ENCODE assay signal across 15 cellular contexts in genomic region chr16:85829751-85830445, GRCh38. TPM values are rescaled to one million over a fixed set of nuclear protein-coding genes. Genes with fewer than 3 reads are reported as not detected.
DNase-seq lines count a peak whose midpoint lies in the region; ATAC-seq, FAIRE-seq and TF ChIP-seq lines count a peak whose summit lies in the region.
"Had no signal": no experiment of that assay in that cellular context is flagged by ENCODE, and none has a peak within 500 bp of the region (broad histone marks: within the 10 kb centered on the region; RNA-seq: fewer than 3 reads in every experiment).

No MANE protein-coding gene starts in this region.

- CTCF ChIA-PET in HepG2 (lab: Yijun Ruan, JAX; ENCODE audit: low intra/inter-chr PET ratio, low total read pairs) = no interaction called here

- BruUV-seq in HepG2 (replicated peaks; lab: Mats Ljungman, UMichigan) = no TSS peak

- H3K4me3 Mint-ChIP-seq in natural killer cell = peak overlapping the region; percentile 52
- no peak overlapping the region for H3K4me3 Mint-ChIP-seq in natural killer cell treated with Interleukin-12 subunit alpha and Interleukin-12 subunit beta and Interleukin-15 and Interleukin-18, amount 100 ng/mL, for 72 hours
- H3K4me3 Mint-ChIP-seq in activated naive CD8-positive, alpha-beta T cell treated with anti-CD3 and anti-CD28 coated beads for 36 hours = peak overlapping the region; percentile 34

- no peak for TF ChIP-seq CTCF in natural killer cell (IDR thresholded peaks at IDR 0.05)
- no peak for TF ChIP-seq CTCF in HepG2 (CRISPR knock-in tag; IDR thresholded peaks at IDR 0.05)

- no peak for TF ChIP-seq RAD21 in HepG2 (CRISPR knock-in tag; IDR thresholded peaks at IDR 0.05)

- ATAC-seq in natural killer cell = peak in 2 of 3 donors; percentile 20 to 24
- no peak for ATAC-seq in natural killer cell treated with Interleukin-12 subunit alpha and Interleukin-12 subunit beta and Interleukin-15 and Interleukin-18, amount 100 ng/mL, for 72 hours
- no peak for ATAC-seq in HepG2
- no peak for ATAC-seq in aorta (ENCODE audit: low FRiP score)
- ATAC-seq in HG02623 (IDR thresholded peaks at IDR 0.05; ENCODE audit: unreplicated experiment) = no peak

- H3K4me1 ChIP-seq in HepG2 (ENCODE audit: insufficient read depth, low read length) = no peaks in the 10 kb centered on the region
- no peaks in the 10 kb centered on the region for H3K4me1 ChIP-seq in aorta (ENCODE audit: control insufficient read depth in 1 of 2, insufficient read depth in 2 of 2, low read length in 2 of 2)
- H3K4me1 ChIP-seq: ascending aorta, uterus had no signal

- H3K4me3 ChIP-seq in HepG2 (replicated peaks in 1 of 3; ENCODE audit: insufficient read depth in 1 of 3, low read depth in 2 of 3, low read length in 3 of 3) = no peak overlapping the region
- H3K4me3 ChIP-seq in aorta (ENCODE audit: low read length in 2 of 2) = no peak overlapping the region
- H3K4me3 ChIP-seq: ascending aorta, uterus had no signal

- no peaks in the 10 kb centered on the region for H3K79me2 ChIP-seq in HepG2 (ENCODE audit: insufficient read depth, low read length)

- H3K36me3 ChIP-seq in HepG2 (replicated peaks in 1 of 2; ENCODE audit: control insufficient read depth in 1 of 2, insufficient read depth in 2 of 2, low read length in 2 of 2) = no peaks in the 10 kb centered on the region
- no peaks in the 10 kb centered on the region for H3K36me3 ChIP-seq in aorta (ENCODE audit: control insufficient read depth in 1 of 2, insufficient read depth in 2 of 2, low read length in 1 of 2)
- H3K36me3 ChIP-seq: ascending aorta, uterus had no signal

- H3K27me3 Mint-ChIP-seq in natural killer cell (ENCODE audit: low read depth in 2 of 2) = peaks cover 23 to 35% of the 10 kb centered on the region in 2 donors
- H3K27me3 Mint-ChIP-seq in natural killer cell treated with Interleukin-12 subunit alpha and Interleukin-12 subunit beta and Interleukin-15 and Interleukin-18, amount 100 ng/mL, for 72 hours = peaks cover 23 to 41% of the 10 kb centered on the region in 2 donors
- H3K27me3 Mint-ChIP-seq in activated naive CD8-positive, alpha-beta T cell treated with anti-CD3 and anti-CD28 coated beads for 36 hours = peaks cover 54% of the 10 kb centered on the region

- POLR2A ChIA-PET in HepG2 (lab: Yijun Ruan, JAX) = no interaction called here

- H2AFZ ChIP-seq in HepG2 (ENCODE audit: low read length) = no peak overlapping the region

- no peak for FAIRE-seq in HepG2 (lab: Jason Lieb, UNC)

- in situ Hi-C loops in HepG2 (cut with HindIII; ENCODE audit: extremely low pct_ligation_motif_present, low pct_unique_long_range_greater_than_20kb) = no loop called here

- H3K9me3 ChIP-seq in HepG2 (ENCODE audit: low read length) = no peaks in the 10 kb centered on the region
- H3K9me3 ChIP-seq in aorta (ENCODE audit: control insufficient read depth, low read length) = no peaks in the 10 kb centered on the region
- H3K9me3 ChIP-seq: ascending aorta, uterus had no signal

- intact Hi-C loops in natural killer cell (cut with micrococcal nuclease) (no loop called here), HepG2 (cut with micrococcal nuclease; ENCODE audit: unreplicated experiment) (no loop called here), aorta (cut with DNase I) (loop anchor here in 1 of 2 donors (10.0 kb wide), 1 partner anchor 155 kb away; no protein-coding TSS in a partner anchor)

- no peaks in the 10 kb centered on the region for H3K36me3 Mint-ChIP-seq in natural killer cell
- H3K36me3 Mint-ChIP-seq in natural killer cell treated with Interleukin-12 subunit alpha and Interleukin-12 subunit beta and Interleukin-15 and Interleukin-18, amount 100 ng/mL, for 72 hours = peaks cover 13% of the 10 kb centered on the region
- no peaks in the 10 kb centered on the region for H3K36me3 Mint-ChIP-seq in activated naive CD8-positive, alpha-beta T cell treated with anti-CD3 and anti-CD28 coated beads for 36 hours

- no peak for TF ChIP-seq EP300 in HepG2 (IDR thresholded peaks at IDR 0.05; ENCODE audit: low read depth in 2 of 2, low read length in 2 of 2)
- no peak for TF ChIP-seq EP300 in HepG2 (CRISPR knock-in tag; IDR thresholded peaks at IDR 0.05; ENCODE audit: borderline replicate concordance)

- no peak overlapping the region for H3K9ac ChIP-seq in HepG2 (ENCODE audit: insufficient read depth, low read depth, low read length)

- H3K27me3 ChIP-seq in HepG2 (ENCODE audit: control insufficient read depth in 1 of 2, insufficient read depth in 2 of 2, low read length in 2 of 2) = peaks cover 2 to 37% of the 10 kb centered on the region in 2 experiments; a peak in 4 of 5 replicates
- no peaks in the 10 kb centered on the region for H3K27me3 ChIP-seq in aorta (ENCODE audit: control insufficient read depth in 1 of 2, insufficient read depth in 2 of 2, low read length in 1 of 2)
- H3K27me3 ChIP-seq: ascending aorta, uterus had no signal

- H3K4me2 ChIP-seq in HepG2 (ENCODE audit: low read depth, low read length) = no peak overlapping the region

- peaks cover 13 to 22% of the 10 kb centered on the region in 2 donors for H3K4me1 Mint-ChIP-seq in natural killer cell
- H3K4me1 Mint-ChIP-seq in natural killer cell treated with Interleukin-12 subunit alpha and Interleukin-12 subunit beta and Interleukin-15 and Interleukin-18, amount 100 ng/mL, for 72 hours (ENCODE audit: low read depth in 2 of 2) = peaks cover 8 to 13% of the 10 kb centered on the region in 2 donors
- H3K4me1 Mint-ChIP-seq in activated naive CD8-positive, alpha-beta T cell treated with anti-CD3 and anti-CD28 coated beads for 36 hours = peaks cover 11% of the 10 kb centered on the region

- TF ChIP-seq POLR2A in HepG2 (IDR thresholded peaks at IDR 0.05; ENCODE audit: insufficient read depth in 1 of 2, low read depth in 2 of 2, low read length in 2 of 2) = no peak

- H3K27ac ChIP-seq in HepG2 (ENCODE audit: extremely low read length, insufficient read depth, low read length) (no peak overlapping the region), aorta (ENCODE audit: low read depth in 1 of 2, low read length in 2 of 2) (no peak overlapping the region)
- H3K27ac ChIP-seq: ascending aorta, RWPE1, uterus had no signal

- H3K9me3 Mint-ChIP-seq in natural killer cell = no peaks in the 10 kb centered on the region
- H3K9me3 Mint-ChIP-seq in natural killer cell treated with Interleukin-12 subunit alpha and Interleukin-12 subunit beta and Interleukin-15 and Interleukin-18, amount 100 ng/mL, for 72 hours = no peaks in the 10 kb centered on the region
- peaks cover 6% of the 10 kb centered on the region for H3K9me3 Mint-ChIP-seq in activated naive CD8-positive, alpha-beta T cell treated with anti-CD3 and anti-CD28 coated beads for 36 hours

- peak overlapping the region in 1 of 2 donors; percentile 27 for H3K27ac Mint-ChIP-seq in natural killer cell
- peak overlapping the region in 1 of 2 donors; percentile 48 for H3K27ac Mint-ChIP-seq in natural killer cell treated with Interleukin-12 subunit alpha and Interleukin-12 subunit beta and Interleukin-15 and Interleukin-18, amount 100 ng/mL, for 72 hours
- no peak overlapping the region for H3K27ac Mint-ChIP-seq in activated naive CD8-positive, alpha-beta T cell treated with anti-CD3 and anti-CD28 coated beads for 36 hours

- 43% methylated on average over 22 of the region's 24 CpGs for WGBS in HepG2 (ENCODE audit: low lambda C conversion rate)
- 70% methylated on average over 24 of the region's 24 CpGs for WGBS in aorta, 2 donors

- H4K20me1 ChIP-seq in HepG2 (ENCODE audit: insufficient read depth, low read length) = no peaks in the 10 kb centered on the region

- DNase-seq in natural killer cell (no peak), HepG2 (ENCODE audit: low spot score) (no peak), aorta (peak; percentile 76 to 83), DMS53 treated with DMSO at 0.1 percent for 48 hours (lab: John Stamatoyannopoulos, UW; ENCODE audit: unreplicated experiment) (no peak), H4 (ENCODE audit: low spot score) (no peak)
- DNase-seq in natural killer cell treated with Interleukin-12 subunit alpha and Interleukin-12 subunit beta and Interleukin-15 and Interleukin-18, amount 100 ng/mL, for 72 hours (ENCODE audit: low spot score) = no peak
- DNase-seq in activated naive CD8-positive, alpha-beta T cell treated with anti-CD3 and anti-CD28 coated beads for 36 hours = no peak
- DNase-seq: activated CD8-positive, alpha-beta memory T cell treated with anti-CD3 and anti-CD28 coated beads, Interleukin-2, amount 50 U/mL, for 4 hours; DMS 273 treated with DMSO at 0.1 percent for 48 hours; foreskin melanocyte; NCI-H1105; uterus had no signal

RNA-seq across cellular contexts. Expression of gene COX4I1, which starts 30.4 kb away (rescaled TPM):
- total RNA-seq in natural killer cell (100 to 1,000 TPM; 338 to 422 (median 410) TPM), HepG2 (2016; rRNA removed; fragmentation: Illumina TruSeq; extraction: Trizol) (631 and 658 TPM in 2 replicates), aorta (100 to 1,000 TPM; 245 to 289 TPM)
- total RNA-seq in natural killer cell treated with Interleukin-12 subunit alpha and Interleukin-12 subunit beta and Interleukin-15 and Interleukin-18, amount 100 ng/mL, for 72 hours = 100 to 1,000 TPM; 326 to 345 TPM
- 100 to 1,000 TPM; 524 to 548 TPM for total RNA-seq in activated naive CD8-positive, alpha-beta T cell treated with anti-CD3 and anti-CD28 coated beads for 36 hours
- total RNA-seq in HepG2 (2016; cell fraction: cytosol; rRNA removed; fragmentation: Illumina TruSeq; extraction: Trizol; ENCODE audit: low read depth) = 381 and 407 TPM in 2 replicates
- 648 and 655 TPM in 2 replicates for total RNA-seq in HepG2 (2016; cell fraction: insoluble cytoplasmic fraction; rRNA removed; fragmentation: Illumina TruSeq; extraction: Trizol)
- 496 and 528 TPM in 2 replicates for total RNA-seq in HepG2 (2016; cell fraction: membrane; rRNA removed; fragmentation: Illumina TruSeq; extraction: Trizol)
- total RNA-seq in HepG2 (2016; cell fraction: nucleus; rRNA removed; fragmentation: Illumina TruSeq; extraction: Trizol) = 310 and 337 TPM in 2 replicates
- polyA plus RNA-seq in HepG2 (2011; rRNA removed) (838 and 902 TPM in 2 replicates), aorta (1,000 to 10,000 TPM in 1 of 2 donors, 100 to 1,000 TPM in 1; 549 to 1,007 TPM)
- 1,053 and 1,212 TPM in 2 replicates for polyA plus RNA-seq in HepG2 (2011; cell fraction: cytosol; rRNA removed)
- polyA plus RNA-seq in HepG2 (2011; cell fraction: nucleus; rRNA removed) = 388 and 389 TPM in 2 replicates
- 443 and 505 TPM in 2 replicates for polyA plus RNA-seq in HepG2 (2012)
- 414 and 464 TPM in 2 replicates for polyA plus RNA-seq in HepG2 (2016; cell fraction: cytosol; fragmentation: Illumina TruSeq; extraction: Trizol; ENCODE audit: low read depth)
- polyA plus RNA-seq in HepG2 (2016; cell fraction: insoluble cytoplasmic fraction; fragmentation: Illumina TruSeq; extraction: Trizol; ENCODE audit: low read depth) = 675 and 705 TPM in 2 replicates
- 456 and 498 TPM in 2 replicates for polyA plus RNA-seq in HepG2 (2016; cell fraction: membrane; fragmentation: Illumina TruSeq; extraction: Trizol; ENCODE audit: low read depth)
- polyA plus RNA-seq in HepG2 (2016; cell fraction: nucleus; fragmentation: Illumina TruSeq; extraction: Trizol; ENCODE audit: insufficient read depth, low read depth) = 604 and 614 TPM in 2 replicates
- 364 and 524 TPM in 2 replicates for polyA minus RNA-seq in HepG2 (2011; rRNA and poly(A)+ RNA removed; ENCODE audit: low replicate concordance)
- 143 and 144 TPM in 2 replicates for polyA minus RNA-seq in HepG2 (2011; cell fraction: cytosol; rRNA and poly(A)+ RNA removed)
- 99.5 and 129 TPM in 2 replicates for polyA minus RNA-seq in HepG2 (2011; cell fraction: nucleus; rRNA and poly(A)+ RNA removed)
- total RNA-seq in H4 (2014; rRNA removed; shearing (Covaris generic)) = 685 and 712 TPM in 2 replicates

RNA-seq across cellular contexts. Expression of gene EMC8, which starts 30.6 kb away (rescaled TPM):
- 10 to 100 TPM; 21.2 to 26.4 (median 24.1) TPM for total RNA-seq in natural killer cell
- 10 to 100 TPM; 39.9 to 57.9 TPM for total RNA-seq in natural killer cell treated with Interleukin-12 subunit alpha and Interleukin-12 subunit beta and Interleukin-15 and Interleukin-18, amount 100 ng/mL, for 72 hours
- 10 to 100 TPM; 49.4 to 51.0 TPM for total RNA-seq in activated naive CD8-positive, alpha-beta T cell treated with anti-CD3 and anti-CD28 coated beads for 36 hours
- 47.6 and 55.0 TPM in 2 replicates for total RNA-seq in HepG2 (2016; rRNA removed; fragmentation: Illumina TruSeq; extraction: Trizol)
- 56.6 and 69.3 TPM in 2 replicates for total RNA-seq in HepG2 (2016; cell fraction: cytosol; rRNA removed; fragmentation: Illumina TruSeq; extraction: Trizol; ENCODE audit: low read depth)
- 42.9 and 52.9 TPM in 2 replicates for total RNA-seq in HepG2 (2016; cell fraction: insoluble cytoplasmic fraction; rRNA removed; fragmentation: Illumina TruSeq; extraction: Trizol)
- 53.7 and 67.6 TPM in 2 replicates for total RNA-seq in HepG2 (2016; cell fraction: membrane; rRNA removed; fragmentation: Illumina TruSeq; extraction: Trizol)
- 34.0 and 36.1 TPM in 2 replicates for total RNA-seq in HepG2 (2016; cell fraction: nucleus; rRNA removed; fragmentation: Illumina TruSeq; extraction: Trizol)
- polyA plus RNA-seq in HepG2 (2011; rRNA removed) = 71.6 and 76.0 TPM in 2 replicates
- 60.8 and 68.0 TPM in 2 replicates for polyA plus RNA-seq in HepG2 (2011; cell fraction: cytosol; rRNA removed)
- 45.9 and 50.4 TPM in 2 replicates for polyA plus RNA-seq in HepG2 (2011; cell fraction: nucleus; rRNA removed)
- polyA plus RNA-seq in HepG2 (2012) = 29.9 and 30.5 TPM in 2 replicates
- 65.3 and 83.6 TPM in 2 replicates for polyA plus RNA-seq in HepG2 (2016; cell fraction: cytosol; fragmentation: Illumina TruSeq; extraction: Trizol; ENCODE audit: low read depth)
- polyA plus RNA-seq in HepG2 (2016; cell fraction: insoluble cytoplasmic fraction; fragmentation: Illumina TruSeq; extraction: Trizol; ENCODE audit: low read depth) = 58.1 and 66.0 TPM in 2 replicates
- 59.1 and 73.6 TPM in 2 replicates for polyA plus RNA-seq in HepG2 (2016; cell fraction: membrane; fragmentation: Illumina TruSeq; extraction: Trizol; ENCODE audit: low read depth)
- polyA plus RNA-seq in HepG2 (2016; cell fraction: nucleus; fragmentation: Illumina TruSeq; extraction: Trizol; ENCODE audit: insufficient read depth, low read depth) = 69.1 and 78.6 TPM in 2 replicates
- 61.8 and 82.3 TPM in 2 replicates for polyA minus RNA-seq in HepG2 (2011; rRNA and poly(A)+ RNA removed; ENCODE audit: low replicate concordance)
- polyA minus RNA-seq in HepG2 (2011; cell fraction: cytosol; rRNA and poly(A)+ RNA removed) = 27.0 and 43.3 TPM in 2 replicates
- polyA minus RNA-seq in HepG2 (2011; cell fraction: nucleus; rRNA and poly(A)+ RNA removed) = 44.0 and 45.6 TPM in 2 replicates
- 10 to 100 TPM; 18.7 to 19.2 TPM for total RNA-seq in aorta
- polyA plus RNA-seq in aorta = 10 to 100 TPM; 14.5 to 23.0 TPM
- total RNA-seq in H4 (2014; rRNA removed; shearing (Covaris generic)) = 57.9 and 72.0 TPM in 2 replicates

Comparison
In these comparisons a context has a peak if more than half of its experiments do, and no peak if none do; other contexts are left out.
1. ATAC-seq: peak in natural killer cell (2 of 3); none in natural killer cell treated with Interleukin-12 subunit alpha and Interleukin-12 subunit beta and Interleukin-15 and Interleukin-18, amount 100 ng/mL, for 72 hours (0 of 2), HepG2 (single experiment), aorta (single experiment) and HG02623 (single experiment).
2. DNase-seq: peak in aorta (2 of 2); none in natural killer cell (single experiment), natural killer cell treated with Interleukin-12 subunit alpha and Interleukin-12 subunit beta and Interleukin-15 and Interleukin-18, amount 100 ng/mL, for 72 hours (single experiment), activated naive CD8-positive, alpha-beta T cell treated with anti-CD3 and anti-CD28 coated beads for 36 hours (single experiment), HepG2 (single experiment), DMS53 treated with DMSO at 0.1 percent for 48 hours (single experiment) and H4 (single experiment).